In genomic region chr1:35807614-35808375, GRCh38 we compare ENCODE assay signal across 8 cellular contexts. TPM values are rescaled to one million over a fixed set of nuclear protein-coding genes. Genes with fewer than 3 reads are reported as not detected.
DNase-seq lines count a peak whose midpoint lies in the region; ATAC-seq and TF ChIP-seq lines count a peak whose summit lies in the region.

AGO4 (plus strand) TSS chr1:35808016; CDS start chr1:35808417, 401 bp downstream.

- TF ChIP-seq POLR2A in suprapubic skin (IDR thresholded peaks at IDR 0.05) = no peak

- peaks cover 80% of the 10 kb centered on the region for H3K4me1 Mint-ChIP-seq in CD14-positive monocyte

- peaks cover 0 to under 1% (median 0%) of the 10 kb centered on the region in 3 donors for H3K27me3 Mint-ChIP-seq in CD14-positive monocyte (ENCODE audit: low read depth in 3 of 3)

- in situ Hi-C loops in HAP-1 (cut with MboI; ENCODE audit: low sequenced_read_pairs) = no loop called here

- H3K27me3 ChIP-seq in HAP-1 (ENCODE audit: low read depth) (no peaks in the 10 kb centered on the region), NT2/D1 (ENCODE audit: insufficient read depth, insufficient read length) (no peaks in the 10 kb centered on the region), suprapubic skin (no peaks in the 10 kb centered on the region)

- peak; percentile 48 for DNase-seq in CD14-positive monocyte (ENCODE audit: low spot score)
- peak; percentile 24 to 70 for DNase-seq in HAP-1 (ENCODE audit: low spot score in 2 of 2)
- no peak for DNase-seq in NT2/D1 (ENCODE audit: low read depth, low spot score)
- DNase-seq in activated gamma-delta T cell treated with Interleukin-2 at 50 U/mL for 16 hours = peak; percentile 28
- DNase-seq in fibroblast of villous mesenchyme (ENCODE audit: low read depth) = peak; percentile 36
- peak; percentile 72 for DNase-seq in myocyte (ENCODE audit: low read depth)
- peak in 1 of 2 donors; percentile 70 for DNase-seq in suprapubic skin (ENCODE audit: low spot score in 2 of 2)

- H3K27ac ChIP-seq in suprapubic skin = peak within 1 kb of the TSS; percentile 90

- no peak for ATAC-seq in GM21360 (IDR thresholded peaks at IDR 0.05; ENCODE audit: unreplicated experiment)

- H3K4me1 ChIP-seq in HAP-1 (peaks cover 9% of the 10 kb centered on the region; the same call in 1 of the 2 replicates), NT2/D1 (ENCODE audit: insufficient read depth, insufficient read length) (no peaks in the 10 kb centered on the region), suprapubic skin (peaks cover 34% of the 10 kb centered on the region)

- H3K4me3 Mint-ChIP-seq in CD14-positive monocyte = peak within 1 kb of the TSS; percentile 93 to 99

- TF ChIP-seq CTCF in CD14-positive monocyte (IDR thresholded peaks at IDR 0.05) = no peak
- no peak for TF ChIP-seq CTCF in fibroblast of villous mesenchyme (IDR thresholded peaks at IDR 0.05; ENCODE audit: insufficient read depth, low read depth, low read length)
- no peak for TF ChIP-seq CTCF in suprapubic skin (IDR thresholded peaks at IDR 0.05)

- TF ChIP-seq EP300 in suprapubic skin (IDR thresholded peaks at IDR 0.05) = no peak

- peaks cover 0 to 2% of the 10 kb centered on the region in 2 donors for H3K36me3 Mint-ChIP-seq in CD14-positive monocyte

- H3K4me3 ChIP-seq in HAP-1 (peak within 1 kb of the TSS; percentile 64), NT2/D1 (ENCODE audit: insufficient read length, low read depth) (peak within 1 kb of the TSS; percentile 88), fibroblast of villous mesenchyme (ENCODE audit: low read depth, low read length) (peak within 1 kb of the TSS; percentile 66), suprapubic skin (peak within 1 kb of the TSS; percentile 73)

- H3K27ac Mint-ChIP-seq in CD14-positive monocyte = peak within 1 kb of the TSS; percentile 92 to 100 (median 96)

- no peaks in the 10 kb centered on the region for H3K9me3 Mint-ChIP-seq in CD14-positive monocyte

- WGBS in suprapubic skin = 2% methylated on average over 26 of the region's 94 CpGs

- H3K9me3 ChIP-seq in HAP-1 (no peaks in the 10 kb centered on the region), NT2/D1 (ENCODE audit: insufficient read depth, low read length) (no peaks in the 10 kb centered on the region), suprapubic skin (no peaks in the 10 kb centered on the region)

- no peaks in the 10 kb centered on the region for H3K36me3 ChIP-seq in HAP-1 (replicated peaks)
- no peaks in the 10 kb centered on the region for H3K36me3 ChIP-seq in NT2/D1 (ENCODE audit: insufficient read depth, insufficient read length, low read length)
- no peaks in the 10 kb centered on the region for H3K36me3 ChIP-seq in suprapubic skin

- intact Hi-C loops in CD14-positive monocyte (cut with micrococcal nuclease) = loop anchor here in 1 of 2 donors (10.0 kb wide), 1 partner anchor 127 kb away; the partner anchor contains the start of gene AGO3

- peak within 1 kb of the TSS; percentile 91 for H3K9ac ChIP-seq in NT2/D1 (ENCODE audit: insufficient read length, low read depth)

RNA-seq across cellular contexts. Expression of gene AGO4, which starts in this region (rescaled TPM):
- 10 to 100 TPM; 20.0 to 24.0 TPM for polyA plus RNA-seq in CD14-positive monocyte
- total RNA-seq in fibroblast of villous mesenchyme (13.8 and 16.1 TPM in 2 replicates), myocyte (12.7 and 14.1 TPM in 2 replicates), suprapubic skin (10 to 100 TPM; 26.7 to 51.7 (median 33.3) TPM)
- polyA plus RNA-seq in myocyte (2012) = 9.5 TPM
